In genomic region chr3:57778499-57778898, GRCh38 we compare ENCODE assay signal across 17 cellular contexts. TPM values are rescaled to one million over a fixed set of nuclear protein-coding genes. Genes with fewer than 3 reads are reported as not detected.
DNase-seq lines count a peak whose midpoint lies in the region; ATAC-seq and TF ChIP-seq lines count a peak whose summit lies in the region.
"Had no signal": no experiment of that assay in that cellular context is flagged by ENCODE, and none has a peak within 500 bp of the region (broad histone marks: within the 10 kb centered on the region; RNA-seq: fewer than 3 reads in every experiment).

No MANE protein-coding gene starts in this region.

- H3K27me3 ChIP-seq in SU-DHL-6 (ENCODE audit: low read length), result no peaks in the 10 kb centered on the region
- H3K27me3 ChIP-seq: SJCRH30 had no signal

- H3K9me2 ChIP-seq in SU-DHL-6 (replicated peaks; ENCODE audit: insufficient read depth, low read length), result no peaks in the 10 kb centered on the region

- no peak overlapping the region for H3K9ac ChIP-seq in SU-DHL-6 (ENCODE audit: low read length)

- H3K4me1 Mint-ChIP-seq in immature natural killer cell (peaks cover 14 to 49% of the 10 kb centered on the region in 2 donors), type B pancreatic cell (ENCODE audit: unreplicated experiment) (peaks cover 9% of the 10 kb centered on the region)
- H3K4me1 Mint-ChIP-seq in activated T-helper 2 cell treated with anti-CD3 and anti-CD28 coated beads, Interferon-gamma antibody, Interleukin-2, Interleukin-4, amounts not matched to agents 10 μg/mL and 5 μg/mL and 100 μg/mL, durations not matched to agents 14 hours and 24 hours and 36 hours (ENCODE audit: low read depth), result peaks cover 10% of the 10 kb centered on the region

- no peak overlapping the region for H3K4me3 ChIP-seq in SU-DHL-6 (ENCODE audit: insufficient read depth, low read length, poor library complexity, severe bottlenecking)
- H3K4me3 ChIP-seq: SJCRH30 had no signal

- H2AFZ ChIP-seq in SU-DHL-6 (ENCODE audit: low read depth, low read length, severe bottlenecking), result no peak overlapping the region

- H3K9me3 ChIP-seq in SU-DHL-6 (ENCODE audit: insufficient read depth, low read length), result no peaks in the 10 kb centered on the region
- H3K9me3 ChIP-seq: SJCRH30 had no signal

- peaks cover 84% of the 10 kb centered on the region for H3K79me2 ChIP-seq in SU-DHL-6 (ENCODE audit: insufficient read depth, low read length)

- H3K4me2 ChIP-seq in SU-DHL-6 (ENCODE audit: low read depth, low read length, poor library complexity, severe bottlenecking), result peak overlapping the region; percentile 29

- no peaks in the 10 kb centered on the region; the same call in 1 of the 2 replicates for H3F3A ChIP-seq in SU-DHL-6 (ENCODE audit: insufficient read depth)

- H3K36me3 ChIP-seq in SU-DHL-6 (ENCODE audit: low read length), result peaks cover 5% of the 10 kb centered on the region; the same call in 1 of the 2 replicates
- H3K36me3 ChIP-seq: SJCRH30 had no signal

- no peak for TF ChIP-seq CTCF in SU-DHL-6 (IDR thresholded peaks at IDR 0.05; ENCODE audit: insufficient read depth, low read length, poor library complexity, severe bottlenecking)
- TF ChIP-seq CTCF in type B pancreatic cell (conservative IDR thresholded peaks at IDR 0.05), result no peak

- intact Hi-C loops in left ventricle myocardium superior (cut with micrococcal nuclease), result no loop called here
- intact Hi-C loops in Right ventricle myocardium superior (cut with DNase I), result no loop called here
- intact Hi-C loops in activated T-helper 2 cell treated with anti-CD3 and anti-CD28 coated beads, Interferon-gamma antibody, Interleukin-2, Interleukin-4, amounts not matched to agents 10 μg/mL and 5 μg/mL and 100 μg/mL, durations not matched to agents 14 hours and 24 hours and 36 hours (cut with micrococcal nuclease), result no loop called here

- H4K20me1 ChIP-seq in SU-DHL-6 (ENCODE audit: low read depth, low read length), result 0 out of 2 replicates have a peak, but pooled peaks cover 4% of the 10 kb centered on the region

- H3K36me3 Mint-ChIP-seq in immature natural killer cell, result peaks cover 0 to 4% (median 0%) of the 10 kb centered on the region in 3 donors
- H3K36me3 Mint-ChIP-seq in type B pancreatic cell, result peaks cover 8% of the 10 kb centered on the region
- H3K36me3 Mint-ChIP-seq in activated T-helper 2 cell treated with anti-CD3 and anti-CD28 coated beads, Interferon-gamma antibody, Interleukin-2, Interleukin-4, amounts not matched to agents 10 μg/mL and 5 μg/mL and 100 μg/mL, durations not matched to agents 14 hours and 24 hours and 36 hours (ENCODE audit: low read depth), result peaks cover 23% of the 10 kb centered on the region

- DNase-seq in left ventricle myocardium superior (no peak), Right ventricle myocardium superior (no peak), immature natural killer cell (no peak), type B pancreatic cell (ENCODE audit: extremely low spot score, unreplicated experiment) (no peak), activated gamma-delta T cell treated with Interleukin-2 at 50 U/mL for 16 hours (no peak)
- no peak for DNase-seq in activated T-helper 2 cell treated with anti-CD3 and anti-CD28 coated beads, Interferon-gamma antibody, Interleukin-2, Interleukin-4, amounts not matched to agents 10 μg/mL and 5 μg/mL and 100 μg/mL, durations not matched to agents 14 hours and 24 hours and 36 hours (ENCODE audit: low spot score)
- no peak for DNase-seq in stimulated activated CD4-positive, alpha-beta T cell treated with anti-CD3 and anti-CD28 coated beads, Interleukin-4, amount 100 ng/mL, for 24 hours
- DNase-seq: activated CD4-positive, alpha-beta T cell treated with anti-CD3 and anti-CD28 coated beads, Interleukin-2, amount 50 U/mL, for 4 hours; activated naive CD8-positive, alpha-beta T cell treated with anti-CD3 and anti-CD28 coated beads, Interleukin-2, amount 50 U/mL, for 24 hours; activated T-cell treated with anti-CD3 and anti-CD28 coated beads, Interleukin-2, amount 50 U/mL, for 1 hour; caudate nucleus; COR-L47; hypothalamus; left colon; NCI-H1417 treated with DMSO at 0.1 percent for 48 hours; SJCRH30 had no signal

- no peaks in the 10 kb centered on the region for H3K27me3 Mint-ChIP-seq in immature natural killer cell (ENCODE audit: low read depth in 3 of 3)
- no peaks in the 10 kb centered on the region for H3K27me3 Mint-ChIP-seq in type B pancreatic cell
- H3K27me3 Mint-ChIP-seq in activated T-helper 2 cell treated with anti-CD3 and anti-CD28 coated beads, Interferon-gamma antibody, Interleukin-2, Interleukin-4, amounts not matched to agents 10 μg/mL and 5 μg/mL and 100 μg/mL, durations not matched to agents 14 hours and 24 hours and 36 hours (ENCODE audit: low read depth), result no peaks in the 10 kb centered on the region
- H3K27me3 Mint-ChIP-seq: activated naive CD8-positive, alpha-beta T cell treated with anti-CD3 and anti-CD28 coated beads, Interleukin-2, amount 50 U/mL, for 24 hours had no signal

- H3K27ac Mint-ChIP-seq in immature natural killer cell (peak overlapping the region in 5 of 6 donors; percentile 14 to 46 (median 29)), type B pancreatic cell (peak overlapping the region; percentile 8)
- no peak overlapping the region for H3K27ac Mint-ChIP-seq in activated T-helper 2 cell treated with anti-CD3 and anti-CD28 coated beads, Interferon-gamma antibody, Interleukin-2, Interleukin-4, amounts not matched to agents 10 μg/mL and 5 μg/mL and 100 μg/mL, durations not matched to agents 14 hours and 24 hours and 36 hours
- H3K27ac Mint-ChIP-seq: activated naive CD8-positive, alpha-beta T cell treated with anti-CD3 and anti-CD28 coated beads, Interleukin-2, amount 50 U/mL, for 24 hours had no signal

- no peaks in the 10 kb centered on the region for H3K9me3 Mint-ChIP-seq in immature natural killer cell
- no peaks in the 10 kb centered on the region for H3K9me3 Mint-ChIP-seq in type B pancreatic cell
- H3K9me3 Mint-ChIP-seq in activated T-helper 2 cell treated with anti-CD3 and anti-CD28 coated beads, Interferon-gamma antibody, Interleukin-2, Interleukin-4, amounts not matched to agents 10 μg/mL and 5 μg/mL and 100 μg/mL, durations not matched to agents 14 hours and 24 hours and 36 hours, result no peaks in the 10 kb centered on the region
- H3K9me3 Mint-ChIP-seq: activated naive CD8-positive, alpha-beta T cell treated with anti-CD3 and anti-CD28 coated beads, Interleukin-2, amount 50 U/mL, for 24 hours had no signal

- peak overlapping the region; percentile 28; the same call in 1 of the 2 replicates for H3K27ac ChIP-seq in SU-DHL-6 (ENCODE audit: low read depth, low read length)
- H3K27ac ChIP-seq: SJCRH30 had no signal

- ATAC-seq in left ventricle myocardium superior (peak; percentile 40), Right ventricle myocardium superior (ENCODE audit: poor library complexity) (no peak)
- ATAC-seq: activated naive CD8-positive, alpha-beta T cell treated with anti-CD3 and anti-CD28 coated beads, Interleukin-2, amount 50 U/mL, for 24 hours; left colon had no signal

- H3K4me3 Mint-ChIP-seq in immature natural killer cell (no peak overlapping the region), type B pancreatic cell (no peak overlapping the region)
- no peak overlapping the region for H3K4me3 Mint-ChIP-seq in activated T-helper 2 cell treated with anti-CD3 and anti-CD28 coated beads, Interferon-gamma antibody, Interleukin-2, Interleukin-4, amounts not matched to agents 10 μg/mL and 5 μg/mL and 100 μg/mL, durations not matched to agents 14 hours and 24 hours and 36 hours (ENCODE audit: low read depth)
- H3K4me3 Mint-ChIP-seq: activated naive CD8-positive, alpha-beta T cell treated with anti-CD3 and anti-CD28 coated beads, Interleukin-2, amount 50 U/mL, for 24 hours had no signal

RNA-seq across cellular contexts. Expression of gene SLMAP, which starts 22.4 kb away (rescaled TPM):
- total RNA-seq in left ventricle myocardium superior (263 TPM), Right ventricle myocardium superior (274 TPM), type B pancreatic cell (ENCODE audit: low replicate concordance) (55.1 and 71.0 TPM in 2 replicates)
- polyA plus RNA-seq in immature natural killer cell, result 10 to 100 TPM; 11.0 to 31.2 (median 19.3) TPM
- 58.2 TPM in 2 replicates for total RNA-seq in activated T-helper 2 cell treated with anti-CD3 and anti-CD28 coated beads, Interferon-gamma antibody, Interleukin-2, Interleukin-4, amounts not matched to agents 10 μg/mL and 5 μg/mL and 100 μg/mL, durations not matched to agents 14 hours and 24 hours and 36 hours
